Comparison of ENCODE assay signal across 9 cellular contexts in the genomic region with DNA sequence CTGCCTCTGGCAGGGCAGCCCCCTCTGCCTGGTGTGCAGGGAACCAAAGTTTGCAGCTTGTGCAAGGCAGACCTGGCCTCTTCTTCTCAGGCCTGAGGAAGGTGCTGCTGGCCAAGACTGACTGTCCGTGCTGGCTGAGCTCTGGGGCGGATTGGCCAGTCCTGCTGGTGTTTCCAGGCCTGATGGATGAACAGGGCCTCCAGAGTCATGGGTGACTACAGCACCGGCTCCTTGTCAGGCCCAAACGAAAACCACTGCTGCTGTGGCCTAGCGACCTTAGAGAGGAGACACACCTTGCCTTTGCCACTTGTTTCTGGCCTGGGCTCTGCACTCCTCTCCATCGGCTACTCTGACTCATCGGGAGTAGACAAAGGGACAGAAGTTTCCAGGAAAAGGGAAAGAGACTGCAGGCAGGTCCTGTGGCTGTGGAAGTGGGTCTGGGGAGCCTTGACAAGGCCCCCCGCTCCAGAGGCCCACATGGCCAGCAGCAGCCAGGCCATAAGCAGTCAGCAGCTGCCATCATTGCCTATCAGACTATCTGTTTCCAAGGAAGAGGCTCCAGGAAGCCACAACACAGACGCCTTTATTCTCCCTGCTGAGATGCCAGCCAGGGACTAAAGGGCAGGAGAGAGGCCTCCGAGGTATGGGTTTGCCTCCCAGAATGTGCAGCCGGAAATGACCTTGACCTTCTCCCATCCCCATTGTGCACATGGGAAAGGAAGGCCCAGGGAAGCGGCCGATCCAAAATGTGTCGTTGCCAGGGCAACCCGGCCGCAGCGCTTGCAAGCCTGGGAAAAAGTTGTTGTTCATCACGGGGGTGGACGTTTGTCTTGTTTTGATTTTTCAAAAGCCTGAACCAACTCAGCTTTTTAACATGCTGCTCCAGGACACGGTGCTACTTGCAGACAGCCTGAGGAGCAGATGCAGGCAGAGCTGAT.
DNase-seq lines count a peak whose midpoint lies in the region; ATAC-seq and TF ChIP-seq lines count a peak whose summit lies in the region.
"Had no signal": no experiment of that assay in that cellular context is flagged by ENCODE, and none has a peak within 500 bp of the region (broad histone marks: within the 10 kb centered on the region; RNA-seq: fewer than 3 reads in every experiment).

No MANE protein-coding gene starts in this region.

- DNase-seq in M059J (ENCODE audit: low read depth), result peak; percentile 79
- DNase-seq in endodermal cell, result peak; percentile 43
- peak; percentile 46 for DNase-seq in medulla oblongata (ENCODE audit: extremely low spot score)
- peak in 27 of 49 donors; percentile 10 to 71 (median 39) for DNase-seq in substantia nigra (lab: John Stamatoyannopoulos, UW)
- no peak for DNase-seq in activated CD4-positive, alpha-beta T cell treated with anti-CD3 and anti-CD28 coated beads for 36 hours
- no peak for DNase-seq in activated T-cell treated with anti-CD3 and anti-CD28 coated beads for 4 hours
- no peak for DNase-seq in SKM-1 (lab: John Stamatoyannopoulos, UW; ENCODE audit: unreplicated experiment)

- H3K9me3 ChIP-seq in endodermal cell (ENCODE audit: control insufficient read depth, low read length), result no peaks in the 10 kb centered on the region

- no peak for TF ChIP-seq CTCF in endodermal cell (conservative IDR thresholded peaks at IDR 0.05)

- no peak overlapping the region for H3K27ac Mint-ChIP-seq in endodermal cell
- H3K27ac Mint-ChIP-seq in activated CD4-positive, alpha-beta T cell treated with anti-CD3 and anti-CD28 coated beads for 36 hours, result no peak overlapping the region
- H3K27ac Mint-ChIP-seq: IgD-negative memory B cell had no signal

- no peaks in the 10 kb centered on the region for H3K4me1 ChIP-seq in endodermal cell (ENCODE audit: control insufficient read depth, insufficient read depth, low read length)

- peaks cover 8% of the 10 kb centered on the region for H3K27me3 Mint-ChIP-seq in endodermal cell (ENCODE audit: insufficient read depth)
- no peaks in the 10 kb centered on the region for H3K27me3 Mint-ChIP-seq in activated CD4-positive, alpha-beta T cell treated with anti-CD3 and anti-CD28 coated beads for 36 hours

- CTCF ChIA-PET in activated CD4-positive, alpha-beta T cell treated with anti-CD3 and anti-CD28 coated beads for 36 hours (lab: Charles Lee), result interaction anchor here (0.6 to 2.6 kb wide), 6 partner anchors 14 to 165 kb away, joined by 3 to 31 read pairs (median 4); no protein-coding TSS in a partner anchor

- no peak for ATAC-seq in HG03378 (IDR thresholded peaks at IDR 0.05; ENCODE audit: unreplicated experiment)
- ATAC-seq in activated CD4-positive, alpha-beta T cell treated with anti-CD3 and anti-CD28 coated beads for 36 hours, result no peak

- H3K9ac ChIP-seq in endodermal cell (ENCODE audit: extremely low read depth, low read length, poor library complexity, severe bottlenecking), result no peak overlapping the region

- H3K27me3 ChIP-seq in endodermal cell (ENCODE audit: control insufficient read depth, insufficient read depth, low read length, poor library complexity, severe bottlenecking), result no peaks in the 10 kb centered on the region

- no peaks in the 10 kb centered on the region for H3K36me3 ChIP-seq in endodermal cell (ENCODE audit: control insufficient read depth, insufficient read depth, low read length)

- intact Hi-C loops in activated CD4-positive, alpha-beta T cell treated with anti-CD3 and anti-CD28 coated beads for 36 hours (cut with DNase I, micrococcal nuclease), result no loop called here

- H3K4me3 Mint-ChIP-seq in endodermal cell, result no peak overlapping the region
- H3K4me3 Mint-ChIP-seq in activated CD4-positive, alpha-beta T cell treated with anti-CD3 and anti-CD28 coated beads for 36 hours, result no peak overlapping the region

- no peak overlapping the region for H3K4me3 ChIP-seq in endodermal cell (ENCODE audit: low read length)

- H3K36me3 Mint-ChIP-seq in endodermal cell (ENCODE audit: low read depth), result no peaks in the 10 kb centered on the region
- no peaks in the 10 kb centered on the region for H3K36me3 Mint-ChIP-seq in activated CD4-positive, alpha-beta T cell treated with anti-CD3 and anti-CD28 coated beads for 36 hours (ENCODE audit: low read depth)
- H3K36me3 Mint-ChIP-seq: IgD-negative memory B cell had no signal

- no peaks in the 10 kb centered on the region for H3K4me1 Mint-ChIP-seq in endodermal cell
- no peaks in the 10 kb centered on the region for H3K4me1 Mint-ChIP-seq in activated CD4-positive, alpha-beta T cell treated with anti-CD3 and anti-CD28 coated beads for 36 hours
- H3K4me1 Mint-ChIP-seq: IgD-negative memory B cell had no signal

- H3K9me3 Mint-ChIP-seq in endodermal cell, result no peaks in the 10 kb centered on the region
- H3K9me3 Mint-ChIP-seq in activated CD4-positive, alpha-beta T cell treated with anti-CD3 and anti-CD28 coated beads for 36 hours (ENCODE audit: low read depth), result no peaks in the 10 kb centered on the region

- POLR2A ChIA-PET in activated CD4-positive, alpha-beta T cell treated with anti-CD3 and anti-CD28 coated beads for 36 hours (lab: Charles Lee), result no interaction called here

- WGBS in endodermal cell (ENCODE audit: insufficient coverage in 1 of 2, insufficient read length in 1 of 2), 2 experiments, result 79 to 85% methylated on average over 15 to 20 of the region's 20 CpGs

- H3K27ac ChIP-seq in endodermal cell (ENCODE audit: low read depth, low read length) (peak overlapping the region; percentile 83), substantia nigra (ENCODE audit: low read depth, low read length, poor library complexity, severe bottlenecking) (no peak overlapping the region)

Comparison
In these comparisons a context has a peak if more than half of its experiments do, and no peak if none do; other contexts are left out.
1. DNase-seq: peak in M059J (single experiment), endodermal cell (single experiment), medulla oblongata (single experiment) and substantia nigra (27 of 49); none in activated CD4-positive, alpha-beta T cell treated with anti-CD3 and anti-CD28 coated beads for 36 hours (single experiment), activated T-cell treated with anti-CD3 and anti-CD28 coated beads for 4 hours (single experiment) and SKM-1 (single experiment).